ENCODE assay signal across 10 cellular contexts in genomic region chr20:38730167-38730988, GRCh38. TPM values are rescaled to one million over a fixed set of nuclear protein-coding genes. Genes with fewer than 3 reads are reported as not detected.
DNase-seq lines count a peak whose midpoint lies in the region; ATAC-seq, FAIRE-seq and TF ChIP-seq lines count a peak whose summit lies in the region.
"Had no signal": no experiment of that assay in that cellular context is flagged by ENCODE, and none has a peak within 500 bp of the region (broad histone marks: within the 10 kb centered on the region; RNA-seq: fewer than 3 reads in every experiment).

No MANE protein-coding gene starts in this region.

- H3K9ac ChIP-seq in Karpas-422 (ENCODE audit: low read length) (no peak overlapping the region), K562 (ENCODE audit: insufficient read depth in 1 of 2, low read depth in 2 of 2, low read length in 2 of 2) (peak overlapping the region in 1 of 2 experiments; percentile 86; a peak in 1 of 4 replicates), neural cell (ENCODE audit: low read length) (peak overlapping the region; percentile 29)

- H3K9me2 ChIP-seq in Karpas-422 (replicated peaks; ENCODE audit: insufficient read depth, low read length), result no peaks in the 10 kb centered on the region
- H3K9me2 ChIP-seq in neural cell (ENCODE audit: insufficient read depth, low read length), result no peaks in the 10 kb centered on the region

- H2AFZ ChIP-seq in Karpas-422 (ENCODE audit: low read length), result no peak overlapping the region
- peak overlapping the region; percentile 94; the same call in 1 of the 2 replicates for H2AFZ ChIP-seq in K562 (ENCODE audit: low read depth, low read length)
- H2AFZ ChIP-seq in neural cell (ENCODE audit: low read depth, low read length), result no peak overlapping the region

- no peak for FAIRE-seq in K562 (lab: Jason Lieb, UNC)
- FAIRE-seq: GM12892 had no signal

- H3K9me1 ChIP-seq in K562 (ENCODE audit: control insufficient read depth, insufficient read depth, low read length), result no peaks in the 10 kb centered on the region

- H3K4me3 ChIP-seq in Karpas-422 (ENCODE audit: low read length) (no peak overlapping the region), K562 (0 out of 2 replicates have a peak overlapping the region, but pooled peaks have one; percentile 37), neural cell (ENCODE audit: low read length) (peak overlapping the region; percentile 99)

- H3K36me3 ChIP-seq in Karpas-422 (ENCODE audit: insufficient read depth, low read length) (no peaks in the 10 kb centered on the region), K562 (ENCODE audit: control insufficient read depth, insufficient read depth, low read length) (no peaks in the 10 kb centered on the region), neural cell (ENCODE audit: insufficient read depth, low read length) (no peaks in the 10 kb centered on the region)

- no peak for TF ChIP-seq POLR2A in K562 (conservative IDR thresholded peaks at IDR 0.05)

- H3K9me3 ChIP-seq in Karpas-422 (ENCODE audit: low read length) (no peaks in the 10 kb centered on the region), K562 (replicated peaks; ENCODE audit: control insufficient read depth, insufficient read depth, low read depth, low read length) (no peaks in the 10 kb centered on the region), neural cell (ENCODE audit: low read length) (no peaks in the 10 kb centered on the region)

- no peaks in the 10 kb centered on the region for H4K20me1 ChIP-seq in Karpas-422 (ENCODE audit: insufficient read depth, low read depth, low read length)
- H4K20me1 ChIP-seq in K562 (replicated peaks; ENCODE audit: control insufficient read depth, insufficient read depth, low read length), result no peaks in the 10 kb centered on the region; the same call in 1 of the 2 replicates
- H4K20me1 ChIP-seq in neural cell (ENCODE audit: insufficient read depth), result no peaks in the 10 kb centered on the region

- POLR2A ChIA-PET in K562 (lab: Yijun Ruan, JAX), result interaction anchor here (1.0 kb wide), 1 partner anchor 15 kb away, joined by 3 read pairs; no protein-coding TSS in a partner anchor

- H3K27me3 ChIP-seq in Karpas-422 (ENCODE audit: low read length), result no peaks in the 10 kb centered on the region
- H3K27me3 ChIP-seq in K562 (ENCODE audit: control insufficient read depth in 2 of 2, insufficient read depth in 2 of 2, low read length in 2 of 2), result peaks cover 27 to 67% of the 10 kb centered on the region in 2 experiments
- peaks cover 60% of the 10 kb centered on the region for H3K27me3 ChIP-seq in neural cell (ENCODE audit: insufficient read depth, low read depth, low read length)

- ATAC-seq in K562 (no peak), GM18861 (IDR thresholded peaks at IDR 0.05; ENCODE audit: unreplicated experiment) (no peak), GM18870 (IDR thresholded peaks at IDR 0.05; ENCODE audit: unreplicated experiment) (no peak)

- peak; percentile 7 for DNase-seq in Daoy (ENCODE audit: low read depth)
- DNase-seq in Karpas-422, result no peak
- DNase-seq in K562 (ENCODE audit: extremely low read depth in 1 of 4, low spot score in 3 of 4), result no peak
- no peak for DNase-seq in kidney tubule cell (ENCODE audit: low spot score)
- DNase-seq in NCI-H1092 (lab: John Stamatoyannopoulos, UW), result no peak

- CTCF ChIA-PET in K562 (lab: Yijun Ruan, JAX; ENCODE audit: low intra/inter-chr PET ratio), result interaction anchor here (0.6 to 3.9 kb wide), 4 partner anchors 18 to 786 kb away, joined by 3 to 22 read pairs (median 6); no protein-coding TSS in a partner anchor

- H3K4me1 ChIP-seq in Karpas-422 (ENCODE audit: low read length), result peaks cover 6% of the 10 kb centered on the region
- H3K4me1 ChIP-seq in K562 (replicated peaks in 1 of 2; ENCODE audit: control insufficient read depth in 2 of 2, insufficient read depth in 2 of 2, low read length in 2 of 2), result peaks cover 8 to 37% of the 10 kb centered on the region in 2 experiments; a peak in 4 of 5 replicates

- in situ Hi-C loops in K562 (cut with MboI), result loop anchor here (5.0 kb wide), 1 partner anchor 83 kb away; no protein-coding TSS in a partner anchor

- peaks cover 3% of the 10 kb centered on the region for H3F3A ChIP-seq in neural cell (ENCODE audit: insufficient read depth, low read length, poor library complexity, severe bottlenecking)

- no peak for TF ChIP-seq EP300 in K562 (IDR thresholded peaks at IDR 0.05; ENCODE audit: low read length)
- TF ChIP-seq EP300 in neural cell (conservative IDR thresholded peaks at IDR 0.05; ENCODE audit: poor library complexity, severe bottlenecking), result no peak

- TF ChIP-seq RAD21 in K562 (CRISPR knock-in tag; conservative IDR thresholded peaks at IDR 0.05 in 1 of 2, IDR thresholded peaks at IDR 0.05 in 1 of 2) (no peak), neural cell (conservative IDR thresholded peaks at IDR 0.05) (no peak)

- no TSS peak for BruUV-seq in K562 (replicated peaks; lab: Mats Ljungman, UMichigan)

- intact Hi-C loops in K562 (cut with micrococcal nuclease), result loop anchor here (2.0 kb wide), 1 partner anchor 20 kb away; no protein-coding TSS in a partner anchor

- H3K79me2 ChIP-seq in Karpas-422 (ENCODE audit: low read length) (no peaks in the 10 kb centered on the region), K562 (ENCODE audit: control insufficient read depth, insufficient read depth, low read length) (no peaks in the 10 kb centered on the region), neural cell (replicated peaks; ENCODE audit: insufficient read depth, low read length) (peaks cover 68% of the 10 kb centered on the region)

- H3K4me2 ChIP-seq in Karpas-422 (ENCODE audit: low read depth, low read length, poor library complexity, severe bottlenecking), result peak overlapping the region; percentile 35
- peak overlapping the region; percentile 92 for H3K4me2 ChIP-seq in K562 (ENCODE audit: insufficient read depth, low read length)
- H3K4me2 ChIP-seq in neural cell (ENCODE audit: low read length), result peak overlapping the region; percentile 32

- no peak for TF ChIP-seq CTCF in K562 (IDR thresholded peaks at IDR 0.05 in 2 of 3, conservative IDR thresholded peaks at IDR 0.05 in 1 of 3; ENCODE audit: insufficient read depth in 2 of 3, low read depth in 1 of 3, low read length in 3 of 3)
- no peak for TF ChIP-seq CTCF in neural cell (IDR thresholded peaks at IDR 0.05; ENCODE audit: poor library complexity, severe bottlenecking)

- 31% methylated on average over 34 of the region's 41 CpGs for WGBS in K562 (ENCODE audit: insufficient coverage, low coverage, missing lambda C conversion rate)

- H3K27ac ChIP-seq in Karpas-422 (ENCODE audit: low read length), result no peak overlapping the region
- H3K27ac ChIP-seq in K562 (ENCODE audit: extremely low read depth, low read depth, low read length), result no peak overlapping the region
- H3K27ac ChIP-seq in neural cell (ENCODE audit: low read length), result no peak overlapping the region

TF ChIP-seq in K562, 482 proteins besides CTCF, POLR2A, EP300 and RAD21 (continues in another document):
- no peak for TF ChIP-seq KAT2B (IDR thresholded peaks at IDR 0.05; ENCODE audit: low read depth, low read length)

TF ChIP-seq in neural cell, 6 proteins besides CTCF, POLR2A, EP300 and RAD21 (continues in another document):
- TF ChIP-seq POLR2AphosphoS5 (IDR thresholded peaks at IDR 0.05) (peak; percentile 20), SMC3 (conservative IDR thresholded peaks at IDR 0.05; ENCODE audit: poor library complexity) (no peak)

RNA-seq across cellular contexts. Expression of gene SLC32A1, which starts 6.1 kb away (rescaled TPM):
- total RNA-seq in Daoy (2014; rRNA removed; shearing (Covaris generic)), result not detected in 2 replicates
- total RNA-seq in Karpas-422 (2014; rRNA removed; shearing (Covaris generic); ENCODE audit: low replicate concordance), result not detected in 2 replicates
- total RNA-seq in K562 (2011; cell fraction: chromatin; rRNA removed; ENCODE audit: low replicate concordance), result 0.16 TPM in 1 of 2 replicates, not detected in the other
- not detected in 2 replicates for total RNA-seq in K562 (2011; cell fraction: nucleolus; rRNA removed)
- 0.23 TPM in 1 of 2 replicates, not detected in the other for total RNA-seq in K562 (2011; cell fraction: nucleoplasm; rRNA removed)
- total RNA-seq in K562 (2014; rRNA removed) (not detected in 2 replicates), K562 (2014; rRNA removed; fragmentation: Illumina TruSeq; extraction: Trizol) (not detected in 2 replicates), K562 (2015; rRNA removed; fragmentation: Illumina TruSeq; extraction: Trizol) (not detected in 2 replicates), K562 (2021) (not detected in 2 replicates)
- polyA plus RNA-seq in K562 (2011; rRNA removed) (not detected in 2 replicates), K562 (2014; fragmentation: Illumina TruSeq; extraction: Trizol) (not detected in 2 replicates), K562 (2014; fragmentation: Nextera tagmentation; extraction: Ambion mirVana) (not detected), K562 (2014; rRNA removed) (not detected in 2 replicates), neural cell (36.2 and 40.0 TPM in 2 replicates)
- polyA plus RNA-seq in K562 (2011; cell fraction: cytosol; rRNA removed), result not detected in 2 replicates
- polyA plus RNA-seq in K562 (2011; cell fraction: nucleus; rRNA removed), result not detected in 2 replicates
- not detected in 2 replicates for polyA plus RNA-seq in K562 (2012)
- not detected in 2 replicates for polyA minus RNA-seq in K562 (2011; rRNA and poly(A)+ RNA removed)
- polyA minus RNA-seq in K562 (2011; cell fraction: cytosol; rRNA and poly(A)+ RNA removed), result not detected in 2 replicates
- polyA minus RNA-seq in K562 (2011; cell fraction: nucleus; rRNA and poly(A)+ RNA removed), result not detected in 2 replicates
- 48.9 and 62.8 TPM in 2 replicates for polyA minus RNA-seq in neural cell
- total RNA-seq: kidney epithelial cell had no signal

RNA-seq across cellular contexts. Expression of gene ACTR5, which starts 17.9 kb away (rescaled TPM):
- 13.3 and 14.9 TPM in 2 replicates for total RNA-seq in Daoy (2014; rRNA removed; shearing (Covaris generic))
- 4.5 and 10.6 TPM in 2 replicates for total RNA-seq in Karpas-422 (2014; rRNA removed; shearing (Covaris generic); ENCODE audit: low replicate concordance)
- 11.8 and 15.9 TPM in 2 replicates for total RNA-seq in K562 (2011; cell fraction: chromatin; rRNA removed; ENCODE audit: low replicate concordance)
- total RNA-seq in K562 (2011; cell fraction: nucleolus; rRNA removed), result 12.8 and 14.1 TPM in 2 replicates
- 7.4 and 11.3 TPM in 2 replicates for total RNA-seq in K562 (2011; cell fraction: nucleoplasm; rRNA removed)
- total RNA-seq in K562 (2014; rRNA removed) (14.0 and 14.5 TPM in 2 replicates), K562 (2014; rRNA removed; fragmentation: Illumina TruSeq; extraction: Trizol) (9.5 and 10.0 TPM in 2 replicates), K562 (2015; rRNA removed; fragmentation: Illumina TruSeq; extraction: Trizol) (11.4 and 12.0 TPM in 2 replicates), K562 (2021) (13.5 and 14.8 TPM in 2 replicates)
- polyA plus RNA-seq in K562 (2011; rRNA removed) (18.3 and 18.8 TPM in 2 replicates), K562 (2014; fragmentation: Illumina TruSeq; extraction: Trizol) (10.2 and 12.9 TPM in 2 replicates), K562 (2014; fragmentation: Nextera tagmentation; extraction: Ambion mirVana) (1 to 10 TPM in 1 of 2 experiments, under 1 TPM in 1; 0.93 to 1.8 TPM), K562 (2014; rRNA removed) (17.7 and 17.9 TPM in 2 replicates), neural cell (23.3 and 24.5 TPM in 2 replicates)
- 10.7 and 12.8 TPM in 2 replicates for polyA plus RNA-seq in K562 (2011; cell fraction: cytosol; rRNA removed)
- 54.9 and 59.6 TPM in 2 replicates for polyA plus RNA-seq in K562 (2011; cell fraction: nucleus; rRNA removed)
- 9.3 and 10.8 TPM in 2 replicates for polyA plus RNA-seq in K562 (2012)
- 10.3 and 11.8 TPM in 2 replicates for polyA minus RNA-seq in K562 (2011; rRNA and poly(A)+ RNA removed)
- polyA minus RNA-seq in K562 (2011; cell fraction: cytosol; rRNA and poly(A)+ RNA removed), result 6.7 and 9.8 TPM in 2 replicates
- polyA minus RNA-seq in K562 (2011; cell fraction: nucleus; rRNA and poly(A)+ RNA removed), result 18.0 and 22.7 TPM in 2 replicates
- polyA minus RNA-seq in neural cell, result 17.0 and 17.8 TPM in 2 replicates

Comparison
In these comparisons a context has a peak if more than half of its experiments do, and no peak if none do; other contexts are left out.
1. H3K4me2 ChIP-seq: peak in every context shown above with its lines; median percentile 92 in K562; 35 in Karpas-422; 32 in neural cell.